In genomic region chr7:143252002-143252401, GRCh38 we compare ENCODE assay signal across 26 cellular contexts. TPM values are rescaled to one million over a fixed set of nuclear protein-coding genes. Genes with fewer than 3 reads are reported as not detected.
DNase-seq lines count a peak whose midpoint lies in the region; ATAC-seq and TF ChIP-seq lines count a peak whose summit lies in the region.
"Had no signal": no experiment of that assay in that cellular context is flagged by ENCODE, and none has a peak within 500 bp of the region (broad histone marks: within the 10 kb centered on the region; RNA-seq: fewer than 3 reads in every experiment).

No MANE protein-coding gene starts in this region.

- peaks cover 61% of the 10 kb centered on the region for H3K36me3 Mint-ChIP-seq in activated naive CD4-positive, alpha-beta T cell treated with anti-CD3 and anti-CD28 coated beads, Interleukin-2, amount 10 ng/mL, durations not matched to agents 7 days and 5 days
- no peaks in the 10 kb centered on the region for H3K36me3 Mint-ChIP-seq in activated T-helper 17 cell treated with anti-CD3 and anti-CD28 coated beads, Interleukin-2, amount 50 U/mL, for 72 hours (ENCODE audit: low read depth)
- peaks cover 12% of the 10 kb centered on the region for H3K36me3 Mint-ChIP-seq in stimulated activated naive CD8-positive, alpha-beta T cell treated with anti-CD3 and anti-CD28 coated beads, Interleukin-15, Interleukin-2, amounts not matched to agents 100 ng/mL and 50 ng/mL, for 24 hours (ENCODE audit: low read depth)
- H3K36me3 Mint-ChIP-seq: neural progenitor cell had no signal

- peak overlapping the region; percentile 6 for H3K4me2 ChIP-seq in Loucy (ENCODE audit: low read depth, low read length, poor library complexity, severe bottlenecking)
- no peak overlapping the region for H3K4me2 ChIP-seq in MM.1S (ENCODE audit: low read depth, low read length)
- H3K4me2 ChIP-seq in SK-N-SH = no peak overlapping the region
- H3K4me2 ChIP-seq: neural progenitor cell had no signal

- no peaks in the 10 kb centered on the region for H3K9me3 ChIP-seq in Loucy (ENCODE audit: insufficient read depth, low read depth, low read length)
- H3K9me3 ChIP-seq in MM.1S (replicated peaks; ENCODE audit: insufficient read depth, low read length) = no peaks in the 10 kb centered on the region
- peaks cover 11% of the 10 kb centered on the region; the same call in 1 of the 2 replicates for H3K9me3 ChIP-seq in SK-N-SH
- H3K9me3 ChIP-seq: esophagus squamous epithelium, thoracic aorta had no signal

- H3K9me3 Mint-ChIP-seq in activated naive CD4-positive, alpha-beta T cell treated with anti-CD3 and anti-CD28 coated beads, Interleukin-2, amount 10 ng/mL, durations not matched to agents 7 days and 5 days = peaks cover 50% of the 10 kb centered on the region
- H3K9me3 Mint-ChIP-seq in activated T-helper 17 cell treated with anti-CD3 and anti-CD28 coated beads, Interleukin-2, amount 50 U/mL, for 72 hours = peaks cover 17% of the 10 kb centered on the region
- peaks cover 6% of the 10 kb centered on the region for H3K9me3 Mint-ChIP-seq in stimulated activated naive CD8-positive, alpha-beta T cell treated with anti-CD3 and anti-CD28 coated beads, Interleukin-15, Interleukin-2, amounts not matched to agents 100 ng/mL and 50 ng/mL, for 24 hours

- peak; percentile 42 for DNase-seq in activated naive CD4-positive, alpha-beta T cell treated with anti-CD3 and anti-CD28 coated beads, Interleukin-2, amount 10 ng/mL, durations not matched to agents 7 days and 5 days
- DNase-seq in activated naive CD4-positive, alpha-beta T cell treated with Interleukin-2 at 50 U/mL for 16 hours = no peak
- DNase-seq in MM.1S (no peak), SK-N-SH (no peak)
- DNase-seq: activated effector memory CD4-positive, alpha-beta T cell treated with Interleukin-2 at 50 U/mL for 16 hours; COR-L47; effector CD8-positive, alpha-beta T cell; EL; esophagus squamous epithelium; KG1; left colon; NCI-H1092 treated with DMSO at 0.1 percent for 48 hours; NCI-H2081 treated with DMSO at 0.1 percent for 48 hours; NCI-H510A treated with DMSO at 0.1 percent for 48 hours had no signal

- H3K36me3 ChIP-seq in Loucy (ENCODE audit: insufficient read depth, low read length) (no peaks in the 10 kb centered on the region), MM.1S (replicated peaks; ENCODE audit: insufficient read depth, low read length) (no peaks in the 10 kb centered on the region), SK-N-SH (replicated peaks in 1 of 2; ENCODE audit: control insufficient read depth in 1 of 2, insufficient read depth in 2 of 2, low read length in 1 of 2) (no peaks in the 10 kb centered on the region)
- H3K36me3 ChIP-seq: esophagus squamous epithelium, neural progenitor cell, thoracic aorta had no signal

- peaks cover 32% of the 10 kb centered on the region for H3K4me1 ChIP-seq in Loucy (ENCODE audit: insufficient read depth, low read length, poor library complexity, severe bottlenecking)
- peaks cover 22% of the 10 kb centered on the region for H3K4me1 ChIP-seq in MM.1S (ENCODE audit: low read length)
- no peaks in the 10 kb centered on the region for H3K4me1 ChIP-seq in SK-N-SH (ENCODE audit: control insufficient read depth in 1 of 2, insufficient read depth in 2 of 2, low read depth in 1 of 2, low read length in 1 of 2)
- H3K4me1 ChIP-seq: esophagus squamous epithelium, neural progenitor cell had no signal

- H2AFZ ChIP-seq in Loucy (ENCODE audit: low read length) (no peak overlapping the region), MM.1S (ENCODE audit: low read length) (no peak overlapping the region), SK-N-SH (ENCODE audit: low read depth) (no peak overlapping the region)
- H2AFZ ChIP-seq: neural progenitor cell had no signal

- peak overlapping the region; percentile 82 for H3K27ac Mint-ChIP-seq in activated naive CD4-positive, alpha-beta T cell treated with anti-CD3 and anti-CD28 coated beads, Interleukin-2, amount 10 ng/mL, durations not matched to agents 7 days and 5 days
- H3K27ac Mint-ChIP-seq in activated T-helper 17 cell treated with anti-CD3 and anti-CD28 coated beads, Interleukin-2, amount 50 U/mL, for 72 hours = peak overlapping the region; percentile 75
- peak overlapping the region; percentile 52 for H3K27ac Mint-ChIP-seq in stimulated activated naive CD8-positive, alpha-beta T cell treated with anti-CD3 and anti-CD28 coated beads, Interleukin-15, Interleukin-2, amounts not matched to agents 100 ng/mL and 50 ng/mL, for 24 hours
- H3K27ac Mint-ChIP-seq: neural progenitor cell had no signal

- 35% methylated on average over 2 of the region's 2 CpGs for WGBS in SK-N-SH (ENCODE audit: low lambda C conversion rate)

- H3K27me3 ChIP-seq in Loucy (ENCODE audit: insufficient read depth, low read length, poor library complexity, severe bottlenecking) = no peaks in the 10 kb centered on the region
- H3K27me3 ChIP-seq in MM.1S (replicated peaks; ENCODE audit: insufficient read depth, low read length) = no peaks in the 10 kb centered on the region
- no peaks in the 10 kb centered on the region for H3K27me3 ChIP-seq in SK-N-SH (ENCODE audit: insufficient read depth)
- H3K27me3 ChIP-seq: esophagus squamous epithelium had no signal

- H3K9me2 ChIP-seq in Loucy (replicated peaks; ENCODE audit: low read depth, low read length) (no peaks in the 10 kb centered on the region), MM.1S (replicated peaks; ENCODE audit: insufficient read depth, low read length) (no peaks in the 10 kb centered on the region), SK-N-SH (no peaks in the 10 kb centered on the region)

- H3K27ac ChIP-seq in MM.1S (ENCODE audit: low read length) (no peak overlapping the region), SK-N-SH (ENCODE audit: low read depth in 2 of 2, low read length in 1 of 2) (no peak overlapping the region)
- H3K27ac ChIP-seq: esophagus squamous epithelium, neural progenitor cell, thoracic aorta had no signal

- no peaks in the 10 kb centered on the region for H3K79me2 ChIP-seq in Loucy (ENCODE audit: insufficient read depth, low read length)
- no peaks in the 10 kb centered on the region for H3K79me2 ChIP-seq in MM.1S (ENCODE audit: low read length)
- no peaks in the 10 kb centered on the region for H3K79me2 ChIP-seq in SK-N-SH (ENCODE audit: insufficient read depth)

- no peak overlapping the region for H3K4me3 ChIP-seq in Loucy (ENCODE audit: low read length, poor library complexity, severe bottlenecking)
- no peak overlapping the region for H3K4me3 ChIP-seq in MM.1S (ENCODE audit: low read length)
- H3K4me3 ChIP-seq in SK-N-SH (ENCODE audit: low read depth in 2 of 2, low read length in 1 of 2) = no peak overlapping the region
- H3K4me3 ChIP-seq: esophagus squamous epithelium, neural progenitor cell, thoracic aorta had no signal

- TF ChIP-seq CTCF in Loucy (conservative IDR thresholded peaks at IDR 0.05; ENCODE audit: low read length) = no peak
- TF ChIP-seq CTCF in MM.1S (IDR thresholded peaks at IDR 0.05; ENCODE audit: low read length) = no peak
- TF ChIP-seq CTCF in SK-N-SH (IDR thresholded peaks at IDR 0.05) = no peak

- H3F3A ChIP-seq in Loucy (ENCODE audit: low read depth) (no peaks in the 10 kb centered on the region; the same call in 1 of the 2 replicates), MM.1S (ENCODE audit: insufficient read depth, low read length) (no peaks in the 10 kb centered on the region), SK-N-SH (replicated peaks; ENCODE audit: insufficient read depth) (no peaks in the 10 kb centered on the region)

- POLR2A ChIA-PET in SK-N-SH (lab: Yijun Ruan, JAX) = no interaction called here

- CTCF ChIA-PET in activated naive CD4-positive, alpha-beta T cell treated with anti-CD3 and anti-CD28 coated beads, Interleukin-2, amount 10 ng/mL, durations not matched to agents 7 days and 5 days (lab: Charles Lee) = interaction anchor here (1.2 kb wide), 1 partner anchor 12 kb away, joined by 6 read pairs; no protein-coding TSS in a partner anchor
- CTCF ChIA-PET in SK-N-SH (lab: Yijun Ruan, JAX) = interaction anchor here (5.0 kb wide), 1 partner anchor 12 kb away, joined by 33 read pairs; no protein-coding TSS in a partner anchor

- no peak for TF ChIP-seq RAD21 in SK-N-SH (IDR thresholded peaks at IDR 0.05; ENCODE audit: low read length)

- no peak overlapping the region for H3K9ac ChIP-seq in Loucy (ENCODE audit: low read depth, low read length, poor library complexity, severe bottlenecking)
- no peak overlapping the region for H3K9ac ChIP-seq in MM.1S (ENCODE audit: low read length)
- no peak overlapping the region for H3K9ac ChIP-seq in SK-N-SH
- H3K9ac ChIP-seq: neural progenitor cell had no signal

- H3K4me1 Mint-ChIP-seq in activated naive CD4-positive, alpha-beta T cell treated with anti-CD3 and anti-CD28 coated beads, Interleukin-2, amount 10 ng/mL, durations not matched to agents 7 days and 5 days = peaks cover 88% of the 10 kb centered on the region
- H3K4me1 Mint-ChIP-seq in activated T-helper 17 cell treated with anti-CD3 and anti-CD28 coated beads, Interleukin-2, amount 50 U/mL, for 72 hours = peaks cover 61% of the 10 kb centered on the region
- H3K4me1 Mint-ChIP-seq in stimulated activated naive CD8-positive, alpha-beta T cell treated with anti-CD3 and anti-CD28 coated beads, Interleukin-15, Interleukin-2, amounts not matched to agents 100 ng/mL and 50 ng/mL, for 24 hours (ENCODE audit: low read depth) = peaks cover 69% of the 10 kb centered on the region
- H3K4me1 Mint-ChIP-seq: neural progenitor cell had no signal

- no peak for TF ChIP-seq EP300 in SK-N-SH (IDR thresholded peaks at IDR 0.05; ENCODE audit: borderline replicate concordance in 1 of 2, low read depth in 1 of 2, low read length in 1 of 2)

- H4K20me1 ChIP-seq in Loucy (ENCODE audit: insufficient read depth, low read length, poor library complexity, severe bottlenecking) (no peaks in the 10 kb centered on the region), MM.1S (ENCODE audit: insufficient read depth, low read length) (no peaks in the 10 kb centered on the region), SK-N-SH (ENCODE audit: insufficient read depth) (no peaks in the 10 kb centered on the region)

- ATAC-seq in activated T-helper 17 cell treated with anti-CD3 and anti-CD28 coated beads, Interleukin-2, amount 50 U/mL, for 72 hours (replicated peaks) = peak; percentile 78
- no peak for ATAC-seq in HG03095 (IDR thresholded peaks at IDR 0.05; ENCODE audit: unreplicated experiment)
- ATAC-seq: left colon had no signal

- no peaks in the 10 kb centered on the region for H3K27me3 Mint-ChIP-seq in activated naive CD4-positive, alpha-beta T cell treated with anti-CD3 and anti-CD28 coated beads, Interleukin-2, amount 10 ng/mL, durations not matched to agents 7 days and 5 days
- no peaks in the 10 kb centered on the region for H3K27me3 Mint-ChIP-seq in activated T-helper 17 cell treated with anti-CD3 and anti-CD28 coated beads, Interleukin-2, amount 50 U/mL, for 72 hours
- H3K27me3 Mint-ChIP-seq in stimulated activated naive CD8-positive, alpha-beta T cell treated with anti-CD3 and anti-CD28 coated beads, Interleukin-15, Interleukin-2, amounts not matched to agents 100 ng/mL and 50 ng/mL, for 24 hours = no peaks in the 10 kb centered on the region

- no peak overlapping the region for H3K4me3 Mint-ChIP-seq in activated naive CD4-positive, alpha-beta T cell treated with anti-CD3 and anti-CD28 coated beads, Interleukin-2, amount 10 ng/mL, durations not matched to agents 7 days and 5 days
- H3K4me3 Mint-ChIP-seq in activated T-helper 17 cell treated with anti-CD3 and anti-CD28 coated beads, Interleukin-2, amount 50 U/mL, for 72 hours = peak overlapping the region; percentile 60
- H3K4me3 Mint-ChIP-seq in stimulated activated naive CD8-positive, alpha-beta T cell treated with anti-CD3 and anti-CD28 coated beads, Interleukin-15, Interleukin-2, amounts not matched to agents 100 ng/mL and 50 ng/mL, for 24 hours = no peak overlapping the region
- H3K4me3 Mint-ChIP-seq: neural progenitor cell had no signal

RNA-seq across cellular contexts. Expression of gene GSTK1, which starts 11.2 kb away (rescaled TPM):
- total RNA-seq in activated T-helper 17 cell treated with anti-CD3 and anti-CD28 coated beads, Interleukin-2, amount 50 U/mL, for 72 hours = 100 to 1,000 TPM; 214 to 269 TPM
- 299 and 354 TPM in 2 replicates for polyA plus RNA-seq in SK-N-SH (2012; rRNA removed)
- 210 and 257 TPM in 2 replicates for polyA plus RNA-seq in SK-N-SH (2012; cell fraction: cytosol; rRNA removed)
- polyA plus RNA-seq in SK-N-SH (2012; cell fraction: nucleus; rRNA removed) = 826 and 869 TPM in 2 replicates

RNA-seq across cellular contexts. Expression of gene TAS2R40, which starts 30.2 kb away (rescaled TPM):
- not detected for total RNA-seq in activated T-helper 17 cell treated with anti-CD3 and anti-CD28 coated beads, Interleukin-2, amount 50 U/mL, for 72 hours
- not detected in 2 replicates for polyA plus RNA-seq in SK-N-SH (2012; rRNA removed)
- polyA plus RNA-seq in SK-N-SH (2012; cell fraction: cytosol; rRNA removed) = not detected in 2 replicates
- polyA plus RNA-seq in SK-N-SH (2012; cell fraction: nucleus; rRNA removed) = not detected in 2 replicates
- total RNA-seq: astrocyte, cerebellum, esophagus squamous epithelium, glomerular endothelial cell, left colon, mesenteric fat pad, pulmonary artery endothelial cell, thoracic aorta had no signal
- polyA plus RNA-seq: AG04450 had no signal

RNA-seq across cellular contexts. Expression of gene TMEM139, which starts 32.8 kb away (rescaled TPM):
- 1 to 10 TPM in 1 of 2 donors, under 1 TPM in 1; 0.86 to 1.9 TPM for total RNA-seq in activated T-helper 17 cell treated with anti-CD3 and anti-CD28 coated beads, Interleukin-2, amount 50 U/mL, for 72 hours
- 0.05 and 0.19 TPM in 2 replicates for polyA plus RNA-seq in SK-N-SH (2012; rRNA removed)
- 0.07 and 0.14 TPM in 2 replicates for polyA plus RNA-seq in SK-N-SH (2012; cell fraction: cytosol; rRNA removed)
- 0.15 and 0.36 TPM in 2 replicates for polyA plus RNA-seq in SK-N-SH (2012; cell fraction: nucleus; rRNA removed)
- total RNA-seq: pulmonary artery endothelial cell had no signal
- polyA plus RNA-seq: AG04450 had no signal

RNA-seq across cellular contexts. Expression of gene CASP2, which starts 36.1 kb away (rescaled TPM):
- total RNA-seq in activated T-helper 17 cell treated with anti-CD3 and anti-CD28 coated beads, Interleukin-2, amount 50 U/mL, for 72 hours = 100 to 1,000 TPM; 110 to 119 TPM
- polyA plus RNA-seq in SK-N-SH (2012; rRNA removed) = 19.7 and 22.3 TPM in 2 replicates
- polyA plus RNA-seq in SK-N-SH (2012; cell fraction: cytosol; rRNA removed) = 13.1 and 15.6 TPM in 2 replicates
- polyA plus RNA-seq in SK-N-SH (2012; cell fraction: nucleus; rRNA removed) = 29.2 and 44.4 TPM in 2 replicates
